In genomic region chr18:5059540-5060032, GRCh38 we compare ENCODE assay signal across 20 cellular contexts.
DNase-seq lines count a peak whose midpoint lies in the region; ATAC-seq and TF ChIP-seq lines count a peak whose summit lies in the region.
"Had no signal": no experiment of that assay in that cellular context is flagged by ENCODE, and none has a peak within 500 bp of the region (broad histone marks: within the 10 kb centered on the region; RNA-seq: fewer than 3 reads in every experiment).

No MANE protein-coding gene starts in this region.

- no peak overlapping the region for H3K4me3 Mint-ChIP-seq in activated CD4-positive, alpha-beta T cell treated with anti-CD3 and anti-CD28 coated beads, Interleukin-2, amount 10 ng/mL, durations not matched to agents 7 days and 5 days
- peak overlapping the region in 6 of 10 donors; percentile 45 to 77 (median 68) for H3K4me3 Mint-ChIP-seq in naive thymus-derived CD4-positive, alpha-beta T cell
- H3K4me3 Mint-ChIP-seq: activated CD4-positive, alpha-beta T cell treated with anti-CD3 and anti-CD28 coated beads for 36 hours; activated CD8-positive, alpha-beta memory T cell treated with anti-CD3 and anti-CD28 coated beads, Interleukin-2, amount 10 ng/mL, durations not matched to agents 7 days and 5 days had no signal

- H3K27ac ChIP-seq in SK-N-MC = peak overlapping the region; percentile 98
- H3K27ac ChIP-seq in naive thymus-derived CD4-positive, alpha-beta T cell (ENCODE audit: low read depth, low read length) = peak overlapping the region; percentile 19
- H3K27ac ChIP-seq: HL-60 had no signal

- peak overlapping the region; percentile 75 for H3K9ac ChIP-seq in SK-N-MC (ENCODE audit: insufficient read length)

- CTCF ChIA-PET in activated CD4-positive, alpha-beta T cell treated with anti-CD3 and anti-CD28 coated beads, Interleukin-2, amount 10 ng/mL, durations not matched to agents 7 days and 5 days (lab: Charles Lee) = no interaction called here
- CTCF ChIA-PET in HEK293T (lab: Yijun Ruan, JAX) = no interaction called here
- CTCF ChIA-PET in naive thymus-derived CD4-positive, alpha-beta T cell (lab: Charles Lee) = interaction anchor here (0.9 kb wide), 1 partner anchor 20 kb away, joined by 3 read pairs; no protein-coding TSS in a partner anchor

- DNase-seq in activated CD4-positive, alpha-beta T cell treated with anti-CD3 and anti-CD28 coated beads, Interleukin-2, amount 10 ng/mL, durations not matched to agents 7 days and 5 days = no peak
- no peak for DNase-seq in activated CD4-positive, alpha-beta T cell treated with anti-CD3 and anti-CD28 coated beads for 1 hour
- DNase-seq in HEK293T (ENCODE audit: extremely low spot score) = no peak
- no peak for DNase-seq in SK-N-MC (ENCODE audit: low read depth, low spot score)
- no peak for DNase-seq in naive thymus-derived CD4-positive, alpha-beta T cell
- no peak for DNase-seq in T-helper 9 cell
- DNase-seq in Kasumi-1 (lab: John Stamatoyannopoulos, UW) = no peak
- DNase-seq: activated CD8-positive, alpha-beta memory T cell treated with anti-CD3 and anti-CD28 coated beads, Interleukin-2, amount 10 ng/mL, durations not matched to agents 7 days and 5 days; kidney glomerular epithelial cell; mammary epithelial cell; NCI-H2107; NCI-H526 treated with DMSO at 0.1 percent for 48 hours; stimulated activated CD4-positive, alpha-beta T cell treated with anti-CD3 and anti-CD28 coated beads, Interleukin-12 subunit alpha, Interleukin-12 subunit beta, amount 100 ng/mL, for 4 hours; stimulated activated naive CD8-positive, alpha-beta T cell treated with anti-CD3 and anti-CD28 coated beads, Interleukin-15, amount 100 ng/mL, for 72 hours; trophoblast cell had no signal

- H3K36me3 Mint-ChIP-seq in activated CD4-positive, alpha-beta T cell treated with anti-CD3 and anti-CD28 coated beads, Interleukin-2, amount 10 ng/mL, durations not matched to agents 7 days and 5 days (ENCODE audit: low read depth) = no peaks in the 10 kb centered on the region
- H3K36me3 Mint-ChIP-seq in naive thymus-derived CD4-positive, alpha-beta T cell = no peaks in the 10 kb centered on the region
- H3K36me3 Mint-ChIP-seq: activated CD8-positive, alpha-beta memory T cell treated with anti-CD3 and anti-CD28 coated beads, Interleukin-2, amount 10 ng/mL, durations not matched to agents 7 days and 5 days; T-cell had no signal

- POLR2A ChIA-PET in activated CD4-positive, alpha-beta T cell treated with anti-CD3 and anti-CD28 coated beads, Interleukin-2, amount 10 ng/mL, durations not matched to agents 7 days and 5 days (lab: Charles Lee) = no interaction called here
- POLR2A ChIA-PET in HEK293T (lab: Yijun Ruan, JAX) = no interaction called here
- POLR2A ChIA-PET in naive thymus-derived CD4-positive, alpha-beta T cell (lab: Charles Lee) = interaction anchor here (1.6 to 1.7 kb wide), 2 partner anchors 178 to 236 kb away, joined by 8 to 11 read pairs; partner anchors contain the start of gene ZBTB14

- H3K27me3 ChIP-seq in naive thymus-derived CD4-positive, alpha-beta T cell (ENCODE audit: control insufficient read depth in 2 of 2, insufficient read depth in 2 of 2, low read length in 2 of 2) = no peaks in the 10 kb centered on the region

- intact Hi-C loops in naive thymus-derived CD4-positive, alpha-beta T cell (cut with micrococcal nuclease) = loop anchor here in 1 of 2 donors (10.0 kb wide), 1 partner anchor 1285 kb away; no protein-coding TSS in a partner anchor

- H3K27ac Mint-ChIP-seq in activated CD4-positive, alpha-beta T cell treated with anti-CD3 and anti-CD28 coated beads, Interleukin-2, amount 10 ng/mL, durations not matched to agents 7 days and 5 days = peak overlapping the region; percentile 74
- peak overlapping the region in 8 of 9 donors; percentile 63 to 97 (median 87) for H3K27ac Mint-ChIP-seq in naive thymus-derived CD4-positive, alpha-beta T cell
- H3K27ac Mint-ChIP-seq: activated CD8-positive, alpha-beta memory T cell treated with anti-CD3 and anti-CD28 coated beads, Interleukin-2, amount 10 ng/mL, durations not matched to agents 7 days and 5 days had no signal

- H3K9me3 ChIP-seq in SK-N-MC (ENCODE audit: low read depth, low read length) = no peaks in the 10 kb centered on the region
- no peaks in the 10 kb centered on the region for H3K9me3 ChIP-seq in naive thymus-derived CD4-positive, alpha-beta T cell (ENCODE audit: control insufficient read depth in 2 of 3, low read length in 3 of 3)

- ATAC-seq in naive thymus-derived CD4-positive, alpha-beta T cell = no peak
- no peak for ATAC-seq in HG03442 (IDR thresholded peaks at IDR 0.05; ENCODE audit: unreplicated experiment)
- ATAC-seq: HepG2 had no signal

- no peaks in the 10 kb centered on the region for H3K36me3 ChIP-seq in SK-N-MC (ENCODE audit: insufficient read depth, low read length)
- no peaks in the 10 kb centered on the region for H3K36me3 ChIP-seq in naive thymus-derived CD4-positive, alpha-beta T cell (ENCODE audit: control insufficient read depth in 2 of 3, insufficient read depth in 3 of 3, low read length in 3 of 3)

- H3K4me1 ChIP-seq in naive thymus-derived CD4-positive, alpha-beta T cell (ENCODE audit: control insufficient read depth in 2 of 2, insufficient read depth in 2 of 2, low read length in 2 of 2) = peaks cover 11 to 18% of the 10 kb centered on the region in 2 donors

- H3K27me3 Mint-ChIP-seq in activated CD4-positive, alpha-beta T cell treated with anti-CD3 and anti-CD28 coated beads, Interleukin-2, amount 10 ng/mL, durations not matched to agents 7 days and 5 days = peaks cover 9% of the 10 kb centered on the region
- peaks cover 0 to 4% (median 2%) of the 10 kb centered on the region in 5 donors for H3K27me3 Mint-ChIP-seq in naive thymus-derived CD4-positive, alpha-beta T cell
- H3K27me3 Mint-ChIP-seq: stimulated activated naive CD8-positive, alpha-beta T cell treated with anti-CD3 and anti-CD28 coated beads, Interleukin-15, amount 100 ng/mL, for 72 hours had no signal

- peaks cover 22% of the 10 kb centered on the region for H3K4me1 Mint-ChIP-seq in activated CD4-positive, alpha-beta T cell treated with anti-CD3 and anti-CD28 coated beads, Interleukin-2, amount 10 ng/mL, durations not matched to agents 7 days and 5 days
- peaks cover 14 to 25% (median 21%) of the 10 kb centered on the region in 7 donors for H3K4me1 Mint-ChIP-seq in naive thymus-derived CD4-positive, alpha-beta T cell

- no peaks in the 10 kb centered on the region for H3K9me3 Mint-ChIP-seq in activated CD4-positive, alpha-beta T cell treated with anti-CD3 and anti-CD28 coated beads, Interleukin-2, amount 10 ng/mL, durations not matched to agents 7 days and 5 days
- no peaks in the 10 kb centered on the region for H3K9me3 Mint-ChIP-seq in naive thymus-derived CD4-positive, alpha-beta T cell
- H3K9me3 Mint-ChIP-seq: stimulated activated naive CD8-positive, alpha-beta T cell treated with anti-CD3 and anti-CD28 coated beads, Interleukin-15, amount 100 ng/mL, for 72 hours; T-cell had no signal

- peak overlapping the region; percentile 66 for H3K4me3 ChIP-seq in SK-N-MC
- no peak overlapping the region for H3K4me3 ChIP-seq in naive thymus-derived CD4-positive, alpha-beta T cell (ENCODE audit: low read length)

TF ChIP-seq in HEK293T, 16 proteins besides CTCF, POLR2A, EP300 and RAD21:
- TF ChIP-seq CTBP1 (IDR thresholded peaks at IDR 0.05; ENCODE audit: borderline replicate concordance) (no peak), ZNF384 (IDR thresholded peaks at IDR 0.05) (peak; percentile 34; the same call in 1 of the 2 replicates)
